8 cellular contexts compared by ENCODE assay signal in the genomic region with DNA sequence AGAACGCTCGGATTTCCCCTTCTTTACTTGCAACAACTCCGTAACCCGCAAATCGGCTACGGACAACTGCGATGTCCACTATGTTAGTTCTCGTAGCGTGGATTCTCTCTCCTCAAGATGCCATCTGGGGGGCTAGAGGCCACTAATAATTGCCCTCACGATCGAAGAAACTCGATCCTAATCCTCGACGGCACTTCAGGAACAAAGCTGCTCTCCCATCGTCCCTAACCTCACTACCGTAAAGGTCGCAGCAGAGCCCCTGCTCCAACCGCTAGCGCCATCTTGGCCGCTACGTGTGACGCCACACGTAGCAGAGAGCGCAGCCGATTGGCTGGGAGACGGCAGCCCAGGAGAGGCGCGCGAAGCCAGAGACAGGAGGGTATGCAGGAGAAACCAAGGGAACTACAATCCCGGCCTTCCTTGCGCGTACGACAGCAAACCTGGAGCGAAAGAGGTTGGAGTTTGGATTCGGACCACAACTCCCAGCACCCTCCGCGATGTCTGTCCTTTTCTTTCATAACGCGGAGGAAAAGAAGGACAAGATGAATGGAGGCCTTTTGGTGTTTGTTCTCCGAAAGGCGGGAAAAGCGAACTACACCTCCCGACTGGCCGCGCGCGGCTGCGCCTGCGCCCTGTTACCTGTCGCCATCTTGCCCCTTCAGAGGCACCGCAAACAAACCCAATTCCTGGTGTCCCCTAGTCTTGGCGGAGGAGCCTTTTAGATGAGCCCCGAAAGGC. TPM values are rescaled to one million over a fixed set of nuclear protein-coding genes. Genes with fewer than 3 reads are reported as not detected.
DNase-seq lines count a peak whose midpoint lies in the region; ATAC-seq, FAIRE-seq and TF ChIP-seq lines count a peak whose summit lies in the region.

A gene with protein sequence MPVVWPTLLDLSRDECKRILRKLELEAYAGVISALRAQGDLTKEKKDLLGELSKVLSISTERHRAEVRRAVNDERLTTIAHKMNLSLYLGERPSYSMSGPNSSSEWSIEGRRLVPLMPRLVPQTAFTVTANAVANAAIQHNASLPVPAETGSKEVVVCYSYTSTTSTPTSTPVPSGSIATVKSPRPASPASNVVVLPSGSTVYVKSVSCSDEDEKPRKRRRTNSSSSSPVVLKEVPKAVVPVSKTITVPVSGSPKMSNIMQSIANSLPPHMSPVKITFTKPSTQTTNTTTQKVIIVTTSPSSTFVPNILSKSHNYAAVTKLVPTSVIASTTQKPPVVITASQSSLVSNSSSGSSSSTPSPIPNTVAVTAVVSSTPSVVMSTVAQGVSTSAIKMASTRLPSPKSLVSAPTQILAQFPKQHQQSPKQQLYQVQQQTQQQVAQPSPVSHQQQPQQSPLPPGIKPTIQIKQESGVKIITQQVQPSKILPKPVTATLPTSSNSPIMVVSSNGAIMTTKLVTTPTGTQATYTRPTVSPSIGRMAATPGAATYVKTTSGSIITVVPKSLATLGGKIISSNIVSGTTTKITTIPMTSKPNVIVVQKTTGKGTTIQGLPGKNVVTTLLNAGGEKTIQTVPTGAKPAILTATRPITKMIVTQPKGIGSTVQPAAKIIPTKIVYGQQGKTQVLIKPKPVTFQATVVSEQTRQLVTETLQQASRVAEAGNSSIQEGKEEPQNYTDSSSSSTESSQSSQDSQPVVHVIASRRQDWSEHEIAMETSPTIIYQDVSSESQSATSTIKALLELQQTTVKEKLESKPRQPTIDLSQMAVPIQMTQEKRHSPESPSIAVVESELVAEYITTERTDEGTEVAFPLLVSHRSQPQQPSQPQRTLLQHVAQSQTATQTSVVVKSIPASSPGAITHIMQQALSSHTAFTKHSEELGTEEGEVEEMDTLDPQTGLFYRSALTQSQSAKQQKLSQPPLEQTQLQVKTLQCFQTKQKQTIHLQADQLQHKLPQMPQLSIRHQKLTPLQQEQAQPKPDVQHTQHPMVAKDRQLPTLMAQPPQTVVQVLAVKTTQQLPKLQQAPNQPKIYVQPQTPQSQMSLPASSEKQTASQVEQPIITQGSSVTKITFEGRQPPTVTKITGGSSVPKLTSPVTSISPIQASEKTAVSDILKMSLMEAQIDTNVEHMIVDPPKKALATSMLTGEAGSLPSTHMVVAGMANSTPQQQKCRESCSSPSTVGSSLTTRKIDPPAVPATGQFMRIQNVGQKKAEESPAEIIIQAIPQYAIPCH (N-terminal part only) (plus strand): TSS at position 635 of the 738 bp plus-strand sequence. CDS start 1,921 bp downstream, outside the sequence.

- TF ChIP-seq CTCF in cardiac muscle cell (IDR thresholded peaks at IDR 0.05; ENCODE audit: low read depth, low read length) (no peak), parathyroid adenoma (IDR thresholded peaks at IDR 0.05) (no peak), tibial nerve (IDR thresholded peaks at IDR 0.05) (peak in 1 of 5 experiments; percentile 58)

- 0% methylated on average over 53 of the region's 53 CpGs for WGBS in adipose tissue, 3 donors
- 0% methylated on average over 40 to 53 of the region's 53 CpGs for WGBS in tibial nerve, 2 donors

- H3K27me3 ChIP-seq in cardiac muscle cell: no peaks in the 10 kb centered on the region
- H3K27me3 ChIP-seq in parathyroid adenoma (ENCODE audit: control insufficient read depth, insufficient read depth, low read length): no peaks in the 10 kb centered on the region
- H3K27me3 ChIP-seq in tibial nerve: no peaks in the 10 kb centered on the region

- peak within 1 kb of the TSS; percentile 93 to 96 for H3K27ac Mint-ChIP-seq in T-cell

- peaks cover 34 to 48% (median 44%) of the 10 kb centered on the region in 3 donors for H3K4me1 Mint-ChIP-seq in T-cell

- peaks cover 14% of the 10 kb centered on the region for H3K36me3 Mint-ChIP-seq in T-cell

- H3K9ac ChIP-seq in parathyroid adenoma: peak within 1 kb of the TSS; percentile 46

- TF ChIP-seq POLR2A in GM12891 (IDR thresholded peaks at IDR 0.05; ENCODE audit: low read depth, low read length): peak; percentile 98
- peak; percentile 97 to 99 for TF ChIP-seq POLR2A in tibial nerve (IDR thresholded peaks at IDR 0.05)

- peak; percentile 82 for DNase-seq in GM12891 (ENCODE audit: insufficient read length, low spot score)
- DNase-seq in NCI-H1436 treated with DMSO at 0.1 percent for 48 hours (lab: John Stamatoyannopoulos, UW): peak; percentile 93
- peak; percentile 78 to 94 (median 88) for DNase-seq in T-cell
- peak; percentile 98 to 100 for DNase-seq in cardiac muscle cell (ENCODE audit: low read depth in 1 of 2, low spot score in 1 of 2)
- DNase-seq in tibial nerve (ENCODE audit: low spot score in 2 of 2): peak; percentile 92 to 93

- H2AFZ ChIP-seq in parathyroid adenoma: peak within 1 kb of the TSS; percentile 94

- peak within 1 kb of the TSS; percentile 63 for H3K4me2 ChIP-seq in parathyroid adenoma (ENCODE audit: low read length)

- peaks cover 18% of the 10 kb centered on the region for H3K36me3 ChIP-seq in cardiac muscle cell
- H3K36me3 ChIP-seq in parathyroid adenoma (ENCODE audit: control insufficient read depth, insufficient read depth, low read length): no peaks in the 10 kb centered on the region
- H3K36me3 ChIP-seq in tibial nerve: peaks cover 0 to 15% (median 0%) of the 10 kb centered on the region in 3 donors

- CTCF ChIA-PET in T-cell (lab: Charles Lee): interaction anchor here in 1 of 2 donors (0.6 kb wide), 1 partner anchor 14 kb away, joined by 3 read pairs; no protein-coding TSS in a partner anchor

- H3K4me3 ChIP-seq in cardiac muscle cell (peak within 1 kb of the TSS; percentile 91), parathyroid adenoma (ENCODE audit: low read depth, low read length) (peak within 1 kb of the TSS; percentile 93), tibial nerve (peak within 1 kb of the TSS; percentile 80 to 92 (median 84))

- H3K27ac ChIP-seq in adipose tissue (ENCODE audit: low read depth, low read length): peak within 1 kb of the TSS; percentile 71
- peak within 1 kb of the TSS; percentile 97 for H3K27ac ChIP-seq in cardiac muscle cell
- H3K27ac ChIP-seq in parathyroid adenoma: peak within 1 kb of the TSS; percentile 93
- H3K27ac ChIP-seq in tibial nerve: peak within 1 kb of the TSS; percentile 87 to 94 (median 88)

- H3K9me3 Mint-ChIP-seq in T-cell: no peaks in the 10 kb centered on the region

- peak; percentile 96 for ATAC-seq in HG02840 (IDR thresholded peaks at IDR 0.05; ENCODE audit: low FRiP score, unreplicated experiment)
- ATAC-seq in T-cell (replicated peaks in 1 of 4): peak; percentile 93 to 95 (median 94)

- H3K4me1 ChIP-seq in cardiac muscle cell (ENCODE audit: low read depth) (peaks cover 9% of the 10 kb centered on the region), parathyroid adenoma (no peaks in the 10 kb centered on the region), tibial nerve (peaks cover 3 to 31% (median 19%) of the 10 kb centered on the region in 4 donors)

- H3K9me3 ChIP-seq in cardiac muscle cell (ENCODE audit: low read depth) (no peaks in the 10 kb centered on the region), parathyroid adenoma (ENCODE audit: control insufficient read depth, low read length) (no peaks in the 10 kb centered on the region), tibial nerve (no peaks in the 10 kb centered on the region)

- no peaks in the 10 kb centered on the region for H3K27me3 Mint-ChIP-seq in T-cell

- H3K4me3 Mint-ChIP-seq in T-cell: peak within 1 kb of the TSS; percentile 94 to 97 (median 96)

- POLR2A ChIA-PET in T-cell (lab: Charles Lee): interaction anchor here in 1 of 2 donors (0.7 kb wide), 1 partner anchor 1192 kb away, joined by 3 read pairs; no protein-coding TSS in a partner anchor

- H3K79me2 ChIP-seq in parathyroid adenoma: peaks cover 2% of the 10 kb centered on the region

- TF ChIP-seq EP300 in tibial nerve (IDR thresholded peaks at IDR 0.05): peak; percentile 83 to 100

- FAIRE-seq in GM12891 (lab: Jason Lieb, UNC): peak; percentile 100

TF ChIP-seq in GM12891, 5 proteins besides CTCF, POLR2A, EP300 and RAD21:
- 0 out of 2 replicates have a peak, but pooled peaks have one; percentile 69 for TF ChIP-seq POU2F2 (IDR thresholded peaks at IDR 0.05; ENCODE audit: low read depth, low read length)
- TF ChIP-seq TAF1 (IDR thresholded peaks at IDR 0.05; ENCODE audit: low read depth, low read length): peak; percentile 99
- peak; percentile 99 for TF ChIP-seq POLR2AphosphoS5 (IDR thresholded peaks at IDR 0.05; ENCODE audit: low read depth, low read length)
- no peak for TF ChIP-seq PAX5 (IDR thresholded peaks at IDR 0.05; ENCODE audit: insufficient read depth, low read length, severe bottlenecking)
- TF ChIP-seq SPI1 (IDR thresholded peaks at IDR 0.05; ENCODE audit: low read depth, low read length): no peak
TF ChIP-seq in GM12891: peak in this region for 3.

RNA-seq across cellular contexts. Expression of the gene that starts here (rescaled TPM):
- 8.4 TPM for polyA plus RNA-seq in GM12891 (2012; ENCODE audit: low read depth, missing spikeins)
- total RNA-seq in T-cell (10 to 100 TPM; 33.4 to 39.0 (median 38.0) TPM), cardiac muscle cell (34.4 and 74.4 TPM in 2 replicates), tibial nerve (10 to 100 TPM; 33.9 to 47.0 (median 41.5) TPM)
- polyA plus RNA-seq in adipose tissue (1 to 10 TPM; 3.8 to 7.3 (median 6.7) TPM), cardiac muscle cell (16.2 and 24.3 TPM in 2 replicates)

Comparison
In these comparisons a context has a peak if more than half of its experiments do, and no peak if none do; other contexts are left out.
1. Peak in every context shown above with its lines: DNase-seq, ATAC-seq, H3K4me3 ChIP-seq and H3K27ac ChIP-seq.